ENCODE assay signal across 9 cellular contexts in the genomic region with DNA sequence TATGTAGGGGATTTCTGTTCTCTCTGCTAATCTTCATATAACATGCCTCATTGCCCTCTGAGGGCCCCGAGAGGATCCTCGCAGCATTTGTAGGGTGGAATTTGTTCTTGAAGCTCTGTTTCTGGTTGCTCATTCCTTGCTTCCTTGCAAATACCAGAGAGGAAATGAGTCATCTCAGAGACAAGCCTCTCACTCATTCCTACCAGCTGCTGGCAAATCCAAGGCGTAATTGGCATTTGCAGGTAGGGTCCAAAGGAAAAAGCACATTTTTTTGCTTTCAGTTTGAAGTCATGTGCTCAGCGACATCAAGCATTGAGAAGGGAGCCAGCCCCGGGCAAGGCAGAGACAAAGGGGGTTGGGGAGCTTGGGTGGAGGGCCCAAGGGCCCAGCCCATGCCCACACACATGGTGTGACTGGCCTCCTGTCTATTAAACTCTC.
DNase-seq lines count a peak whose midpoint lies in the region.
"Had no signal": no experiment of that assay in that cellular context is flagged by ENCODE, and none has a peak within 500 bp of the region (broad histone marks: within the 10 kb centered on the region; RNA-seq: fewer than 3 reads in every experiment).

No MANE protein-coding gene starts in this region.

- no peaks in the 10 kb centered on the region for H3K79me1 ChIP-seq in mesenchymal stem cell (replicated peaks; ENCODE audit: low read length, poor library complexity, severe bottlenecking)

- no peaks in the 10 kb centered on the region for H3K36me3 ChIP-seq in mesenchymal stem cell (ENCODE audit: control insufficient read depth in 1 of 2, insufficient read depth in 2 of 2, low read depth in 1 of 2, low read length in 2 of 2)

- peak overlapping the region; percentile 64 for H3K9ac ChIP-seq in mesenchymal stem cell (ENCODE audit: low read length)

- H3K27me3 ChIP-seq in mesenchymal stem cell (ENCODE audit: control insufficient read depth in 1 of 2, insufficient read depth in 1 of 2, low read length in 2 of 2), result no peaks in the 10 kb centered on the region

- WGBS in mesenchymal stem cell, result 0% methylated on average over 5 of the region's 5 CpGs

- peak overlapping the region; percentile 56 for H2BK15ac ChIP-seq in mesenchymal stem cell (ENCODE audit: low read depth, poor library complexity, severe bottlenecking)

- H2BK5ac ChIP-seq in mesenchymal stem cell (ENCODE audit: low read depth, low read length, poor library complexity, severe bottlenecking), result peak overlapping the region; percentile 91

- no peak overlapping the region for H2AFZ ChIP-seq in mesenchymal stem cell (ENCODE audit: low read depth, low read length)

- no peak overlapping the region for H3K14ac ChIP-seq in mesenchymal stem cell (ENCODE audit: low read length in 2 of 2)

- no peaks in the 10 kb centered on the region for H3K9me3 ChIP-seq in mesenchymal stem cell (ENCODE audit: control insufficient read depth, low read length)

- peak overlapping the region; percentile 3 to 29 for H3K18ac ChIP-seq in mesenchymal stem cell (ENCODE audit: low read depth in 1 of 2, low read length in 2 of 2)

- peak overlapping the region in 1 of 2 experiments; percentile 29 for H3K4me3 ChIP-seq in mesenchymal stem cell (ENCODE audit: insufficient read depth in 1 of 2, low read depth in 1 of 2, low read length in 2 of 2)

- peak overlapping the region; percentile 40 to 45 for H2BK12ac ChIP-seq in mesenchymal stem cell (ENCODE audit: low read length in 2 of 2)

- peak overlapping the region; percentile 97 for H3K27ac ChIP-seq in mesenchymal stem cell (ENCODE audit: low read length, poor library complexity, severe bottlenecking)

- peak overlapping the region; percentile 5 for H4K8ac ChIP-seq in mesenchymal stem cell (ENCODE audit: low read length)

- peak overlapping the region in 1 of 2 experiments; percentile 43 for H3K4ac ChIP-seq in mesenchymal stem cell (ENCODE audit: low read depth in 1 of 2, low read length in 2 of 2)

- no peak overlapping the region for H2BK120ac ChIP-seq in mesenchymal stem cell (ENCODE audit: low read depth, low read length)

- H3K4me1 ChIP-seq in mesenchymal stem cell (ENCODE audit: control insufficient read depth, insufficient read depth, low read depth, low read length), result peaks cover 18% of the 10 kb centered on the region

- DNase-seq in AG08396 (ENCODE audit: low spot score) (peak; percentile 75), LHCN-M2 (ENCODE audit: low read depth) (peak; percentile 100), cerebellum (ENCODE audit: low spot score) (peak; percentile 38), mesenchymal stem cell (peak; percentile 88), RPMI8226 (no peak), NCI-H1436 (lab: John Stamatoyannopoulos, UW) (no peak), NCI-H526 treated with DMSO at 0.1 percent for 48 hours (lab: John Stamatoyannopoulos, UW) (no peak)
- DNase-seq in stimulated activated CD4-positive, alpha-beta T cell treated with anti-CD3 and anti-CD28 coated beads, Interleukin-15, amount 100 ng/mL, for 24 hours, result no peak
- DNase-seq: activated naive CD4-positive, alpha-beta T cell treated with anti-CD3 and anti-CD28 coated beads, Interleukin-2, amount 50 U/mL, for 16 hours had no signal

- peak overlapping the region; percentile 7 for H3K4me2 ChIP-seq in mesenchymal stem cell (ENCODE audit: low read length, poor library complexity, severe bottlenecking)

- H3K23ac ChIP-seq in mesenchymal stem cell (ENCODE audit: low read length in 2 of 2), result no peak overlapping the region

- no peak overlapping the region for H4K91ac ChIP-seq in mesenchymal stem cell (ENCODE audit: low read length)

- peak overlapping the region; percentile 98 for H2AK5ac ChIP-seq in mesenchymal stem cell (ENCODE audit: low read length, severe bottlenecking)

Comparison
In these comparisons a context has a peak if more than half of its experiments do, and no peak if none do; other contexts are left out.
1. DNase-seq: peak in AG08396 (single experiment), LHCN-M2 (single experiment), cerebellum (single experiment) and mesenchymal stem cell (single experiment); none in RPMI8226 (single experiment), NCI-H1436 (single experiment), stimulated activated CD4-positive, alpha-beta T cell treated with anti-CD3 and anti-CD28 coated beads, Interleukin-15, amount 100 ng/mL, for 24 hours (single experiment) and NCI-H526 treated with DMSO at 0.1 percent for 48 hours (single experiment).